ENCODE assay signal across 1 cellular context in the genomic region with DNA sequence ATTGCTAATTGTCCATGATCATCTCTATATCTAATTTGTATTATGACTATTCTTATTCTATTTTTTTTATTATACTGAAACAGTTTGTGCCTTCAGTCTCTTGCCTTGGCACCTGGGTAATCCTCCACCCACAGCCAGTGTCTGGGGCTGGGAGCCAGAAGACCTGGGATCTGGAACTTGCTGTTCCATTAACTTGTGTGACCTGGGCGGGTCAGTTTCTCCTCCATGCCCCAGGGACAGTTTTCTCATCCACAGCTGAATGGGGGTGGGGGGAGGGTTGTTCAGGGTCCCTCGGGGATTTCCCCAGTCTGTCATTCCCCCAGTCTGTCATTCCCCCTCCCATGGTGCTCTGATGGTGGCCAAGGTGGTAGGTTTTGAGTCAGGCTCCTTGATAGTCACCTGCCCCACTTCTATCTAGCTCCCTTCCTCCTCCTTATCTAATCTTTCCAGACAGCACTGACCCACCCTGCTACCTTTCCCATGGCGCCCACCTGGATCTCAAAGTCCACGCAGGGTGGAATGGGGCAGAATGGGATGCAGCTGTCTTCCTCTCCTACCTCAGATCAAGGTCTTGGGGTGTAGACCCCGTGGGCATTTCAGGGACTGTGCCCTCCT.
A peak's percentile ranks its signal among the peaks of the same experiment; 100 is the strongest.
TF ChIP-seq lines count a peak whose summit lies in the region.

No MANE protein-coding gene starts in this region.

TF ChIP-seq in HepG2, 621 proteins besides CTCF, POLR2A, EP300 and RAD21 (continued from another document):
- no peak for TF ChIP-seq NR1H2 (CRISPR knock-in tag; IDR thresholded peaks at IDR 0.05; ENCODE audit: borderline replicate concordance, low read depth)
- TF ChIP-seq STAT6 (CRISPR knock-in tag; IDR thresholded peaks at IDR 0.05; ENCODE audit: borderline replicate concordance): no peak
- no peak for TF ChIP-seq AHR (CRISPR knock-in tag; IDR thresholded peaks at IDR 0.05)
- 0 out of 2 replicates have a peak, but pooled peaks have one; percentile 21 for TF ChIP-seq ZNF589 (CRISPR knock-in tag; conservative IDR thresholded peaks at IDR 0.05)
- no peak for TF ChIP-seq HMG20B (CRISPR knock-in tag; conservative IDR thresholded peaks at IDR 0.05)
- no peak for TF ChIP-seq ZNF280D (CRISPR knock-in tag; IDR thresholded peaks at IDR 0.05)
- no peak for TF ChIP-seq SETDB1 (CRISPR knock-in tag; IDR thresholded peaks at IDR 0.05; ENCODE audit: borderline replicate concordance)
- no peak for TF ChIP-seq ZNF143 (CRISPR knock-in tag; IDR thresholded peaks at IDR 0.05)
- TF ChIP-seq GATA4 (IDR thresholded peaks at IDR 0.05; ENCODE audit: borderline replicate concordance, low read depth): no peak
- TF ChIP-seq ZNF782 (CRISPR knock-in tag; IDR thresholded peaks at IDR 0.05; ENCODE audit: borderline replicate concordance): 0 out of 2 replicates have a peak, but pooled peaks have one; percentile 32
- TF ChIP-seq ZBTB26 (CRISPR knock-in tag; IDR thresholded peaks at IDR 0.05; ENCODE audit: borderline replicate concordance): no peak
- no peak for TF ChIP-seq ZNF142 (CRISPR knock-in tag; IDR thresholded peaks at IDR 0.05)
- TF ChIP-seq, protein P1, sequence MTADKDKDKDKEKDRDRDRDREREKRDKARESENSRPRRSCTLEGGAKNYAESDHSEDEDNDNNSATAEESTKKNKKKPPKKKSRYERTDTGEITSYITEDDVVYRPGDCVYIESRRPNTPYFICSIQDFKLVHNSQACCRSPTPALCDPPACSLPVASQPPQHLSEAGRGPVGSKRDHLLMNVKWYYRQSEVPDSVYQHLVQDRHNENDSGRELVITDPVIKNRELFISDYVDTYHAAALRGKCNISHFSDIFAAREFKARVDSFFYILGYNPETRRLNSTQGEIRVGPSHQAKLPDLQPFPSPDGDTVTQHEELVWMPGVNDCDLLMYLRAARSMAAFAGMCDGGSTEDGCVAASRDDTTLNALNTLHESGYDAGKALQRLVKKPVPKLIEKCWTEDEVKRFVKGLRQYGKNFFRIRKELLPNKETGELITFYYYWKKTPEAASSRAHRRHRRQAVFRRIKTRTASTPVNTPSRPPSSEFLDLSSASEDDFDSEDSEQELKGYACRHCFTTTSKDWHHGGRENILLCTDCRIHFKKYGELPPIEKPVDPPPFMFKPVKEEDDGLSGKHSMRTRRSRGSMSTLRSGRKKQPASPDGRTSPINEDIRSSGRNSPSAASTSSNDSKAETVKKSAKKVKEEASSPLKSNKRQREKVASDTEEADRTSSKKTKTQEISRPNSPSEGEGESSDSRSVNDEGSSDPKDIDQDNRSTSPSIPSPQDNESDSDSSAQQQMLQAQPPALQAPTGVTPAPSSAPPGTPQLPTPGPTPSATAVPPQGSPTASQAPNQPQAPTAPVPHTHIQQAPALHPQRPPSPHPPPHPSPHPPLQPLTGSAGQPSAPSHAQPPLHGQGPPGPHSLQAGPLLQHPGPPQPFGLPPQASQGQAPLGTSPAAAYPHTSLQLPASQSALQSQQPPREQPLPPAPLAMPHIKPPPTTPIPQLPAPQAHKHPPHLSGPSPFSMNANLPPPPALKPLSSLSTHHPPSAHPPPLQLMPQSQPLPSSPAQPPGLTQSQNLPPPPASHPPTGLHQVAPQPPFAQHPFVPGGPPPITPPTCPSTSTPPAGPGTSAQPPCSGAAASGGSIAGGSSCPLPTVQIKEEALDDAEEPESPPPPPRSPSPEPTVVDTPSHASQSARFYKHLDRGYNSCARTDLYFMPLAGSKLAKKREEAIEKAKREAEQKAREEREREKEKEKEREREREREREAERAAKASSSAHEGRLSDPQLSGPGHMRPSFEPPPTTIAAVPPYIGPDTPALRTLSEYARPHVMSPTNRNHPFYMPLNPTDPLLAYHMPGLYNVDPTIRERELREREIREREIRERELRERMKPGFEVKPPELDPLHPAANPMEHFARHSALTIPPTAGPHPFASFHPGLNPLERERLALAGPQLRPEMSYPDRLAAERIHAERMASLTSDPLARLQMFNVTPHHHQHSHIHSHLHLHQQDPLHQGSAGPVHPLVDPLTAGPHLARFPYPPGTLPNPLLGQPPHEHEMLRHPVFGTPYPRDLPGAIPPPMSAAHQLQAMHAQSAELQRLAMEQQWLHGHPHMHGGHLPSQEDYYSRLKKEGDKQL (CRISPR knock-in tag; IDR thresholded peaks at IDR 0.05; ENCODE audit: low read depth): no peak
- 0 out of 2 replicates have a peak, but pooled peaks have one; percentile 13 for TF ChIP-seq ZBTB25 (CRISPR knock-in tag; IDR thresholded peaks at IDR 0.05)
TF ChIP-seq in HepG2: peak in this region for 5.
